Comparison of ENCODE assay signal across 1 cellular context in genomic region chr3:57758686-57759085, GRCh38.
TF ChIP-seq lines count a peak whose summit lies in the region.

No MANE protein-coding gene starts in this region.

TF ChIP-seq in K562, 482 proteins besides CTCF, POLR2A, EP300 and RAD21 (continued from another document):
- TF ChIP-seq ZNF407 (IDR thresholded peaks at IDR 0.05; ENCODE audit: low read depth) (no peak), NCOA2 (IDR thresholded peaks at IDR 0.05; ENCODE audit: partially characterized antibody in 2 of 2) (no peak), ZNF551 (CRISPR knock-in tag; IDR thresholded peaks at IDR 0.05) (no peak), ZNF79 (CRISPR knock-in tag; IDR thresholded peaks at IDR 0.05; ENCODE audit: low read depth) (no peak), ETV6 (IDR thresholded peaks at IDR 0.05; ENCODE audit: borderline replicate concordance in 1 of 2, low read depth in 2 of 2, low read length in 1 of 2) (no peak), ETV6 (CRISPR knock-in tag; IDR thresholded peaks at IDR 0.05; ENCODE audit: borderline replicate concordance) (no peak), ZBTB11 (CRISPR knock-in tag; IDR thresholded peaks at IDR 0.05) (no peak)
